In the genomic region with DNA sequence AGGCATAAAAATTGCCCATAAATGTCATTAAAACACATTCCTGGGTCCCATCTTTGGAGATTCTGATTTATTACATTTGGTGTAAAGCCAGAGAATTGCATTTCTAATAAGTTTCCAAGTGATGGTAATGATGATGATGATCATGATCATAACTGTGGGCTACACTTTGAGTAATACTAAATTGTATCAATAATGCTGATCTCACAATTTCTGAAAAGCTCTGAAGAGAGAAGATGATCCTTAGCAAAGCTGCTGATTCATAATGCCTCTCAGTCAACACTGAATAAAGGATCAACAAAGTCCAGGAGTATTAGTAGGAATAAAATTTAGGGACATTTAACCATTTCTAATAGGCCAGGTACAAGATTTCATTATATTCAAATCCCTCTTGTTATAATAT, we compare ENCODE assay signal across 3 cellular contexts.
TF ChIP-seq lines count a peak whose summit lies in the region.

No MANE protein-coding gene starts in this region.

TF ChIP-seq in HepG2, 621 proteins besides CTCF, POLR2A, EP300 and RAD21:
- TF ChIP-seq MAFF (IDR thresholded peaks at IDR 0.05; ENCODE audit: low read depth, low read length) (peak; percentile 61), MAFK (conservative IDR thresholded peaks at IDR 0.05 in 1 of 2, IDR thresholded peaks at IDR 0.05 in 1 of 2; ENCODE audit: low read length in 2 of 2) (peak; percentile 74 to 76), PAX8 (CRISPR knock-in tag; IDR thresholded peaks at IDR 0.05; ENCODE audit: borderline replicate concordance) (no peak)
TF ChIP-seq in HepG2: peak in this region for 2.

TF ChIP-seq in A549, 52 proteins besides CTCF, POLR2A, EP300 and RAD21:
- TF ChIP-seq JUNB (IDR thresholded peaks at IDR 0.05) (no peak), MAFK (IDR thresholded peaks at IDR 0.05; ENCODE audit: partially characterized antibody) (peak; percentile 70)

TF ChIP-seq in IMR-90, 13 proteins besides CTCF, POLR2A, EP300 and RAD21:
- peak; percentile 27; the same call in 1 of the 2 replicates for TF ChIP-seq MAFK (IDR thresholded peaks at IDR 0.05; ENCODE audit: low read depth, low read length)
- TF ChIP-seq RCOR1 (IDR thresholded peaks at IDR 0.05; ENCODE audit: insufficient replicate concordance, low read length), result no peak
- TF ChIP-seq RFX5 (IDR thresholded peaks at IDR 0.05; ENCODE audit: low read depth, low read length), result no peak
- no peak for TF ChIP-seq NFE2L2 (IDR thresholded peaks at IDR 0.05; ENCODE audit: low read depth, low read length)
- TF ChIP-seq BHLHE40 (IDR thresholded peaks at IDR 0.05; ENCODE audit: low read depth, low read length), result no peak
